Comparison of ENCODE assay signal across 22 cellular contexts in the genomic region with DNA sequence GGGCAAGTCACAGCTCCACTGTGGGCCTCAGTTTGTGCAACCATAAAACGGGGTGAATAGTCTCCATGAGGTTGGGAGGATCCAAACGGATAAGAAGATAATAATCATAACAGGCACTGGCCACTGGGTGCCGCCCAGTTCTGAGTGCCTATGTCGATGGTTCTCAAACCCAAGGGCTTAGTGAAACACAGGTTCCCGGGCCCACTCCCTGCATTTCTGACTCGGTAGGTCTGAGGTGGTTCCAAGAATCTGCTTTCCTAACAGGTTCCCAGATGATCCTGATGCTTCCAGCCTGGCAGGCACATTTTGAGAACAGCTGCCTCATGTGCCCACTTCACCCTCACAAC. TPM values are rescaled to one million over a fixed set of nuclear protein-coding genes. Genes with fewer than 3 reads are reported as not detected.
"Had no signal": no experiment of that assay in that cellular context is flagged by ENCODE, and none has a peak within 500 bp of the region (broad histone marks: within the 10 kb centered on the region; RNA-seq: fewer than 3 reads in every experiment).

No MANE protein-coding gene starts in this region.

- H3K4me3 ChIP-seq: ascending aorta, gastroesophageal sphincter, heart left ventricle, left ventricle myocardium inferior, sigmoid colon, thoracic aorta, vagina had no signal

- H3K4me1 Mint-ChIP-seq: neural crest cell; stimulated activated effector memory CD8-positive, alpha-beta T cell treated with anti-CD3 and anti-CD28 coated beads, Interleukin-12 subunit alpha, Interleukin-12 subunit beta, amount 100 ng/mL, for 72 hours had no signal

- H3K9me3 ChIP-seq: ascending aorta, gastroesophageal sphincter, heart left ventricle, left ventricle myocardium inferior, sigmoid colon, thoracic aorta, vagina had no signal

- ATAC-seq: esophagus mucosa; gastroesophageal sphincter; heart left ventricle; SK-N-SH treated with all-trans-retinoic acid at 6 μM for 48 hours; stimulated activated effector memory CD8-positive, alpha-beta T cell treated with anti-CD3 and anti-CD28 coated beads, Interleukin-12 subunit alpha, Interleukin-12 subunit beta, amount 100 ng/mL, for 72 hours had no signal

- H2AFZ ChIP-seq: parathyroid adenoma had no signal

- H3K27ac Mint-ChIP-seq: activated CD4-positive, alpha-beta memory T cell treated with anti-CD3 and anti-CD28 coated beads for 36 hours; activated T-cell treated with anti-CD3 and anti-CD28 coated beads, Interleukin-2, amount 50 U/mL, for 24 hours; activated T-helper 2 cell treated with anti-CD3 and anti-CD28 coated beads, Interferon-gamma antibody, Interleukin-2, Interleukin-4, amounts not matched to agents 10 μg/mL and 5 μg/mL and 100 μg/mL, durations not matched to agents 14 hours and 24 hours and 36 hours; stimulated activated effector memory CD8-positive, alpha-beta T cell treated with anti-CD3 and anti-CD28 coated beads, Interleukin-12 subunit alpha, Interleukin-12 subunit beta, amount 100 ng/mL, for 72 hours had no signal

- H3K27ac ChIP-seq: ascending aorta, gastroesophageal sphincter, heart left ventricle, left ventricle myocardium inferior, parathyroid adenoma, sigmoid colon, thoracic aorta, vagina had no signal

- H3K79me2 ChIP-seq: parathyroid adenoma had no signal

- H3K4me1 ChIP-seq: ascending aorta, gastroesophageal sphincter, parathyroid adenoma, sigmoid colon, vagina had no signal

- H3K9ac ChIP-seq: parathyroid adenoma had no signal

- H3K36me3 ChIP-seq: sigmoid colon, thoracic aorta had no signal

- H3K36me3 Mint-ChIP-seq: activated CD4-positive, alpha-beta memory T cell treated with anti-CD3 and anti-CD28 coated beads for 36 hours; stimulated activated effector memory CD8-positive, alpha-beta T cell treated with anti-CD3 and anti-CD28 coated beads, Interleukin-12 subunit alpha, Interleukin-12 subunit beta, amount 100 ng/mL, for 72 hours had no signal

- H3K4me3 Mint-ChIP-seq: activated CD4-positive, alpha-beta memory T cell treated with anti-CD3 and anti-CD28 coated beads for 36 hours; activated T-cell treated with anti-CD3 and anti-CD28 coated beads, Interleukin-2, amount 50 U/mL, for 24 hours; neural crest cell; stimulated activated effector memory CD8-positive, alpha-beta T cell treated with anti-CD3 and anti-CD28 coated beads, Interleukin-12 subunit alpha, Interleukin-12 subunit beta, amount 100 ng/mL, for 72 hours had no signal

- H3K27me3 Mint-ChIP-seq: activated CD4-positive, alpha-beta memory T cell treated with anti-CD3 and anti-CD28 coated beads for 36 hours; activated T-cell treated with anti-CD3 and anti-CD28 coated beads, Interleukin-2, amount 50 U/mL, for 24 hours had no signal

- H3K9me3 Mint-ChIP-seq: activated CD4-positive, alpha-beta memory T cell treated with anti-CD3 and anti-CD28 coated beads for 36 hours; activated T-cell treated with anti-CD3 and anti-CD28 coated beads, Interleukin-2, amount 50 U/mL, for 24 hours; activated T-helper 2 cell treated with anti-CD3 and anti-CD28 coated beads, Interferon-gamma antibody, Interleukin-2, Interleukin-4, amounts not matched to agents 10 μg/mL and 5 μg/mL and 100 μg/mL, durations not matched to agents 14 hours and 24 hours and 36 hours; neural crest cell; stimulated activated effector memory CD8-positive, alpha-beta T cell treated with anti-CD3 and anti-CD28 coated beads, Interleukin-12 subunit alpha, Interleukin-12 subunit beta, amount 100 ng/mL, for 72 hours had no signal

- DNase-seq: activated CD4-positive, alpha-beta memory T cell treated with anti-CD3 and anti-CD28 coated beads for 36 hours; activated CD4-positive, alpha-beta T cell treated with anti-CD3 and anti-CD28 coated beads for 1 hour; activated naive CD4-positive, alpha-beta T cell treated with Interleukin-2 at 50 U/mL for 16 hours; activated T-cell treated with anti-CD3 and anti-CD28 coated beads, Interleukin-2, amount 50 U/mL, for 24 hours; effector CD4-positive, alpha-beta T cell; stimulated activated CD4-positive, alpha-beta T cell treated with anti-CD3 and anti-CD28 coated beads, Interleukin-4, amount 100 ng/mL, for 24 hours; T1000 had no signal

- H3K27me3 ChIP-seq: ascending aorta, gastroesophageal sphincter, heart left ventricle, sigmoid colon, vagina had no signal

RNA-seq across cellular contexts. Expression of a gene that starts 28.9 kb away (rescaled TPM):
- total RNA-seq: activated T-helper 2 cell treated with anti-CD3 and anti-CD28 coated beads, Interferon-gamma antibody, Interleukin-2, Interleukin-4, amounts not matched to agents 10 μg/mL and 5 μg/mL and 100 μg/mL, durations not matched to agents 14 hours and 24 hours and 36 hours; neural crest cell; thoracic aorta had no signal

RNA-seq across cellular contexts. Expression of a gene that starts 45.3 kb away (rescaled TPM):
- total RNA-seq: activated CD4-positive, alpha-beta memory T cell treated with anti-CD3 and anti-CD28 coated beads for 36 hours; activated T-helper 2 cell treated with anti-CD3 and anti-CD28 coated beads, Interferon-gamma antibody, Interleukin-2, Interleukin-4, amounts not matched to agents 10 μg/mL and 5 μg/mL and 100 μg/mL, durations not matched to agents 14 hours and 24 hours and 36 hours; ascending aorta; esophagus mucosa; mononuclear cell; vagina had no signal

RNA-seq across cellular contexts. Expression of a gene that starts 60.0 kb away (rescaled TPM):
- total RNA-seq: activated CD4-positive, alpha-beta memory T cell treated with anti-CD3 and anti-CD28 coated beads for 36 hours; activated T-helper 2 cell treated with anti-CD3 and anti-CD28 coated beads, Interferon-gamma antibody, Interleukin-2, Interleukin-4, amounts not matched to agents 10 μg/mL and 5 μg/mL and 100 μg/mL, durations not matched to agents 14 hours and 24 hours and 36 hours; ascending aorta; esophagus mucosa; gastroesophageal sphincter; heart left ventricle; kidney epithelial cell; left ventricle myocardium inferior; mononuclear cell; neural crest cell; sigmoid colon; thoracic aorta; vagina had no signal
